In genomic region chr5:368162-369084, GRCh38 we compare ENCODE assay signal across 8 cellular contexts. TPM values are rescaled to one million over a fixed set of nuclear protein-coding genes. Genes with fewer than 3 reads are reported as not detected.
DNase-seq lines count a peak whose midpoint lies in the region; ATAC-seq and TF ChIP-seq lines count a peak whose summit lies in the region.

No MANE protein-coding gene starts in this region.

- H3K4me2 ChIP-seq in GM23248 (ENCODE audit: unreplicated experiment): no peak overlapping the region

- ATAC-seq in stimulated activated memory B cell treated with anti-CD40 and anti-IgM and Interleukin-4, amounts not matched to agents 10 μg/mL and 1 μg/mL and 100 μg/mL, for 72 hours: peak; percentile 86

- no peaks in the 10 kb centered on the region for H3K27me3 ChIP-seq in GM23248 (replicated peaks; ENCODE audit: insufficient read depth)

- H3K36me3 ChIP-seq in GM23248 (ENCODE audit: low read depth): peaks cover 24% of the 10 kb centered on the region

- H3K9me2 ChIP-seq in GM23248 (ENCODE audit: insufficient read depth): no peaks in the 10 kb centered on the region

- H3K36me3 Mint-ChIP-seq in stimulated activated memory B cell treated with anti-CD40 and anti-IgM and Interleukin-4, amounts not matched to agents 10 μg/mL and 1 μg/mL and 100 μg/mL, for 72 hours: peaks cover 80% of the 10 kb centered on the region

- H3K9me3 Mint-ChIP-seq in stimulated activated memory B cell treated with anti-CD40 and anti-IgM and Interleukin-4, amounts not matched to agents 10 μg/mL and 1 μg/mL and 100 μg/mL, for 72 hours: peaks cover 8% of the 10 kb centered on the region

- H4K20me1 ChIP-seq in GM23248 (ENCODE audit: insufficient read depth): no peaks in the 10 kb centered on the region

- no peak overlapping the region for H2AFZ ChIP-seq in GM23248

- H3K4me3 Mint-ChIP-seq in stimulated activated memory B cell treated with anti-CD40 and anti-IgM and Interleukin-4, amounts not matched to agents 10 μg/mL and 1 μg/mL and 100 μg/mL, for 72 hours: peak overlapping the region; percentile 43

- peaks cover 18% of the 10 kb centered on the region for H3F3A ChIP-seq in GM23248 (ENCODE audit: insufficient read depth)

- H3K4me1 ChIP-seq in GM23248 (ENCODE audit: insufficient read depth): peaks cover 11% of the 10 kb centered on the region; the same call in 1 of the 2 replicates

- 84 to 89% methylated on average over 27 of the region's 27 CpGs for WGBS in GM23248 (ENCODE audit: low coverage in 1 of 2, low lambda C conversion rate in 2 of 2, missing lambda C conversion rate in 2 of 2), 2 experiments

- H3K27me3 Mint-ChIP-seq in stimulated activated memory B cell treated with anti-CD40 and anti-IgM and Interleukin-4, amounts not matched to agents 10 μg/mL and 1 μg/mL and 100 μg/mL, for 72 hours: peaks cover 31% of the 10 kb centered on the region

- no peak overlapping the region for H3K4me3 ChIP-seq in GM23248

- in situ Hi-C loops in GM13977 (cut with MboI; ENCODE audit: low pct_unique_long_range_greater_than_20kb, low sequenced_read_pairs, unreplicated experiment): no loop called here
- in situ Hi-C loops in GM23248 (cut with MboI): no loop called here

- DNase-seq in GM13977 (ENCODE audit: low spot score) (peak; percentile 80), GM23248 (no peak), MV-4-11 (lab: John Stamatoyannopoulos, UW) (peak; percentile 93), ecto neural progenitor cell (ENCODE audit: low spot score) (peak; percentile 24), HT-29 (ENCODE audit: low spot score) (no peak), NCI-H1105 treated with DMSO at 0.1 percent for 48 hours (lab: John Stamatoyannopoulos, UW) (no peak), GM03348 (ENCODE audit: low spot score) (no peak)

- 0 out of 2 replicates have a peak, but pooled peaks cover 5% of the 10 kb centered on the region for H3K79me2 ChIP-seq in GM23248 (ENCODE audit: insufficient read depth)

- H3K9me3 ChIP-seq in GM23248 (ENCODE audit: low read depth): no peaks in the 10 kb centered on the region

- peaks cover 53% of the 10 kb centered on the region for H3K4me1 Mint-ChIP-seq in stimulated activated memory B cell treated with anti-CD40 and anti-IgM and Interleukin-4, amounts not matched to agents 10 μg/mL and 1 μg/mL and 100 μg/mL, for 72 hours

- no peak overlapping the region for H3K27ac ChIP-seq in GM23248

- H3K27ac Mint-ChIP-seq in stimulated activated memory B cell treated with anti-CD40 and anti-IgM and Interleukin-4, amounts not matched to agents 10 μg/mL and 1 μg/mL and 100 μg/mL, for 72 hours: peak overlapping the region; percentile 96

- TF ChIP-seq CTCF in GM13977 (IDR thresholded peaks at IDR 0.05; ENCODE audit: extremely low read depth, insufficient read depth, missing control alignments): no peak

- peak overlapping the region; percentile 11; the same call in 1 of the 2 replicates for H3K9ac ChIP-seq in GM23248

RNA-seq across cellular contexts. Expression of gene AHRR, which starts 46.9 kb away (rescaled TPM):
- 33.7 and 40.0 TPM in 2 replicates for total RNA-seq in GM23248 (2014; rRNA removed; shearing (Covaris generic))
- polyA plus RNA-seq in GM23248 (2016; fragmentation: Nextera tagmentation; extraction: Ambion mirVana): 11.9 and 13.2 TPM in 2 replicates
- 3.0 and 5.4 TPM in 2 replicates for total RNA-seq in HT-29 (2014; rRNA removed; shearing (Covaris generic))

Comparison
In these comparisons a context has a peak if more than half of its experiments do, and no peak if none do; other contexts are left out.
1. DNase-seq: peak in GM13977 (single experiment), MV-4-11 (single experiment) and ecto neural progenitor cell (single experiment); none in GM23248 (single experiment), HT-29 (single experiment), NCI-H1105 treated with DMSO at 0.1 percent for 48 hours (single experiment) and GM03348 (single experiment).